Comparison of ENCODE assay signal across 8 cellular contexts in the genomic region with DNA sequence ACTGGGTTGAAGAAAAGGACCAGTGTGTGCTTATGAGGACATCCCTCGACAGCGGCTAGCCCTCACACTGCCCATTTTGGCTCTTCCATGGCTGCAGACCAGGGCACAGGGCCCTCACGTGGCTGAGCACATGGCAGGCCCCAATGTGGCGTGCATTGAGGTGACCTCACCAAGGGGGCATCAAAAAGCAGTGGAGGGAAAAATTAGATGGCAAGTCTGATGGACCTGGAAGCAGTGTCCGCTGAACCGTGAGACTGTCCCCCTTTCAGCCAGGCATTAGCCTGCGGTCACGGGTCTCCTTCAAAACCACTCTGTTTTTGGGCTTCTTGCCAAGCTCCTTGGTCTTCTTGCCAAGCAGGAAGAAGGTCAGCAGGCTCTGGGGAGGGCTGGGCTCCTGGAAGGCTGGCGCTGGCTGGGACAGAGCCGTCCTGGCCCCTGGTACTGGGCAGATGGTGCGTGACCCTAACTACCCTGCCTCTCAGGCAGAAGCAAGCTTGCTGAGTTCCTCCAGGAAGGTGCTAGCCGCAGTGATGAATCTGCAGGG. TPM values are rescaled to one million over a fixed set of nuclear protein-coding genes. Genes with fewer than 3 reads are reported as not detected.
A peak's percentile ranks its signal among the peaks of the same experiment; 100 is the strongest.
DNase-seq lines count a peak whose midpoint lies in the region; ATAC-seq and TF ChIP-seq lines count a peak whose summit lies in the region.
"Had no signal": no experiment of that assay in that cellular context is flagged by ENCODE, and none has a peak within 500 bp of the region (broad histone marks: within the 10 kb centered on the region; RNA-seq: fewer than 3 reads in every experiment).

No MANE protein-coding gene starts in this region.

- H3K4me3 ChIP-seq in astrocyte of the spinal cord (ENCODE audit: low read depth, low read length) (no peak overlapping the region), thyroid gland (replicated peaks in 1 of 3) (no peak overlapping the region), vagina (no peak overlapping the region)
- H3K4me3 ChIP-seq: HAP-1 had no signal

- intact Hi-C loops in left colon (cut with DNase I, micrococcal nuclease) (no loop called here), thyroid gland (cut with DNase I) (no loop called here), vagina (cut with DNase I) (no loop called here)

- peak; percentile 78 for ATAC-seq in left colon
- ATAC-seq in omental fat pad (ENCODE audit: low FRiP score), result no peak

- WGBS in thyroid gland, 2 donors, result 14 to 16% methylated on average over 9 to 10 of the region's 12 CpGs

- DNase-seq in NCI-H1105 (lab: John Stamatoyannopoulos, UW) (peak; percentile 19), astrocyte of the spinal cord (ENCODE audit: low read depth, low spot score) (peak; percentile 27), left colon (peak in 1 of 2 donors; percentile 47), thyroid gland (peak; percentile 96 to 97), omental fat pad (ENCODE audit: low spot score) (no peak), NCI-H524 (lab: John Stamatoyannopoulos, UW) (no peak), vagina (ENCODE audit: extremely low spot score in 2 of 2) (no peak)

- TF ChIP-seq POLR2A in thyroid gland (IDR thresholded peaks at IDR 0.05) (no peak), vagina (IDR thresholded peaks at IDR 0.05) (no peak)

- H3K9me3 ChIP-seq in thyroid gland (no peaks in the 10 kb centered on the region), vagina (no peaks in the 10 kb centered on the region)
- H3K9me3 ChIP-seq: HAP-1 had no signal

- H3K27me3 ChIP-seq in thyroid gland (no peaks in the 10 kb centered on the region), vagina (no peaks in the 10 kb centered on the region)

- H3K27ac ChIP-seq in thyroid gland, result peak overlapping the region; percentile 62 to 87 (median 63)
- no peak overlapping the region for H3K27ac ChIP-seq in vagina

- H3K4me1 ChIP-seq in thyroid gland (peaks cover 4 to 20% of the 10 kb centered on the region in 2 donors), vagina (no peaks in the 10 kb centered on the region)
- H3K4me1 ChIP-seq: HAP-1 had no signal

- TF ChIP-seq CTCF in astrocyte of the spinal cord (IDR thresholded peaks at IDR 0.05; ENCODE audit: low read depth, low read length) (no peak), thyroid gland (IDR thresholded peaks at IDR 0.05) (no peak), omental fat pad (IDR thresholded peaks at IDR 0.05) (no peak), vagina (IDR thresholded peaks at IDR 0.05) (no peak)

- H3K36me3 ChIP-seq in thyroid gland, result no peaks in the 10 kb centered on the region
- H3K36me3 ChIP-seq in vagina, result no peaks in the 10 kb centered on the region
- H3K36me3 ChIP-seq: HAP-1 had no signal

- in situ Hi-C loops in astrocyte of the spinal cord (cut with HindIII; ENCODE audit: low sequenced_read_pairs), result no loop called here

RNA-seq across cellular contexts. Expression of gene TRIM67, which starts 30.8 kb away (rescaled TPM):
- total RNA-seq in left colon, result under 1 TPM in 1 of 2 donors, not detected in 1; 0.03 TPM
- not detected for total RNA-seq in thyroid gland
- total RNA-seq in omental fat pad, result under 1 TPM in 2 of 4 donors, not detected in 2; 0.06 to 0.32 TPM
- total RNA-seq in vagina, result not detected

RNA-seq across cellular contexts. Expression of gene GNPAT, which starts 48.3 kb away (rescaled TPM):
- total RNA-seq in left colon, result 10 to 100 TPM; 30.4 to 30.6 TPM
- total RNA-seq in thyroid gland, result 10 to 100 TPM; 33.9 to 41.9 (median 38.8) TPM
- total RNA-seq in omental fat pad, result 10 to 100 TPM; 25.9 to 40.8 (median 34.2) TPM
- 28.7 TPM for total RNA-seq in vagina

Comparison
In these comparisons a context has a peak if more than half of its experiments do, and no peak if none do; other contexts are left out.
1. DNase-seq: peak in NCI-H1105 (single experiment), astrocyte of the spinal cord (single experiment) and thyroid gland (2 of 2); none in omental fat pad (single experiment), NCI-H524 (0 of 2) and vagina (0 of 2).